ENCODE assay signal across 20 cellular contexts in the genomic region with DNA sequence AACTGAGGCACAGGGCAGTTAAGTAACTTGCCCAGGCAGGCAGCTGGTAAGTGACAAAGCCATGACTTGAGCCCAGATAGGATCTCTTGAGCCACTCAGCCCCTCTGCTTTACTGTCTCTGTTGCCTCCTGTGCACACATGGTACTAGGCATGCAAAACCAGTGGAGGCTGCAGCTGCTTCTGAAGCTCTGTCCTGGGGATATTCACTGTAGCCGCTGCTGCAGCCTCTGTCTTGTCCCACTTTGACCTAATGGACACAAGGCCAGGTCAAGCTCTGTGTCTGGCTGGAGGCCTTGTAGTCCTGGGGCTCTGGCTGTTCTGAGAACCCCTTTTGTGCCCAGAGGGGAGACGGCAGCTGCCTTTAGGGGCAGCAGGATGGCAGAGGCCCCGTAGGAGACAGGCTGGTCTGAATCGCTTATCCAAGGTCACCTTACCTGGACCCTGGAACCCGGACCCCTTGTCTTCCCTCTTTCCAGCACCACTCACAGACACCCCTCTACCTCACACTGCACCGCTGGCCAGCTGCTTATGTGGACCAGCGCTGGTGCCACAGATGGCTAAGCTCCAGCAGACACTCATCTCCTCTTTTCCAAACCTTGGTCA. TPM values are rescaled to one million over a fixed set of nuclear protein-coding genes. Genes with fewer than 3 reads are reported as not detected.
A peak's percentile ranks its signal among the peaks of the same experiment; 100 is the strongest.
DNase-seq lines count a peak whose midpoint lies in the region; ATAC-seq and TF ChIP-seq lines count a peak whose summit lies in the region.
"Had no signal": no experiment of that assay in that cellular context is flagged by ENCODE, and none has a peak within 500 bp of the region (broad histone marks: within the 10 kb centered on the region; RNA-seq: fewer than 3 reads in every experiment).

No MANE protein-coding gene starts in this region.

- TF ChIP-seq CTCF in SK-N-SH (IDR thresholded peaks at IDR 0.05): no peak

- peak overlapping the region; percentile 96 for H3K27ac Mint-ChIP-seq in T-helper 17 cell

- no peaks in the 10 kb centered on the region for H3K36me3 ChIP-seq in SK-N-SH (replicated peaks in 1 of 2; ENCODE audit: control insufficient read depth in 1 of 2, insufficient read depth in 2 of 2, low read length in 1 of 2)
- H3K36me3 ChIP-seq: BE2C had no signal

- H3K4me2 ChIP-seq in SK-N-SH: no peak overlapping the region

- ATAC-seq in SK-N-SH treated with all-trans-retinoic acid at 6 μM for 48 hours: no peak
- no peak for ATAC-seq in T-helper 17 cell
- no peak for ATAC-seq in HG03571 (IDR thresholded peaks at IDR 0.05; ENCODE audit: unreplicated experiment)

- CTCF ChIA-PET in SK-N-SH (lab: Yijun Ruan, JAX): interaction anchor here (0.8 to 6.0 kb wide), 20 partner anchors 9 to 271 kb away, joined by 3 to 45 read pairs (median 4); a partner anchor contains a TSS

- no peak for TF ChIP-seq EP300 in SK-N-SH (IDR thresholded peaks at IDR 0.05; ENCODE audit: borderline replicate concordance in 1 of 2, low read depth in 1 of 2, low read length in 1 of 2)

- no peaks in the 10 kb centered on the region for H3K9me2 ChIP-seq in SK-N-SH

- no peaks in the 10 kb centered on the region for H3K79me2 ChIP-seq in SK-N-SH (ENCODE audit: insufficient read depth)

- H4K20me1 ChIP-seq in SK-N-SH (ENCODE audit: insufficient read depth): no peaks in the 10 kb centered on the region

- no peak overlapping the region for H3K9ac ChIP-seq in SK-N-SH

- H3K4me3 Mint-ChIP-seq in T-helper 17 cell: no peak overlapping the region
- H3K4me3 Mint-ChIP-seq: CD4-positive, alpha-beta T cell had no signal

- POLR2A ChIA-PET in SK-N-SH (lab: Yijun Ruan, JAX): no interaction called here

- H3K9me3 ChIP-seq in SK-N-SH (no peaks in the 10 kb centered on the region), T-helper 17 cell (ENCODE audit: control insufficient read depth, low read length, poor library complexity, severe bottlenecking) (no peaks in the 10 kb centered on the region)
- H3K9me3 ChIP-seq: BE2C had no signal

- no peak for TF ChIP-seq RAD21 in SK-N-SH (IDR thresholded peaks at IDR 0.05; ENCODE audit: low read length)

- no peak overlapping the region for H3K27ac ChIP-seq in SK-N-SH (ENCODE audit: low read depth in 2 of 2, low read length in 1 of 2)
- H3K27ac ChIP-seq: 22Rv1, HL-60 had no signal

- H3F3A ChIP-seq in SK-N-SH (replicated peaks; ENCODE audit: insufficient read depth): no peaks in the 10 kb centered on the region

- H3K4me1 ChIP-seq in SK-N-SH (ENCODE audit: control insufficient read depth in 1 of 2, insufficient read depth in 2 of 2, low read depth in 1 of 2, low read length in 1 of 2): peaks cover 0 to 4% of the 10 kb centered on the region in 2 experiments; a peak in 1 of 4 replicates
- H3K4me1 ChIP-seq: BE2C had no signal

- DNase-seq in SK-N-SH (peak; percentile 7), AG20443 (ENCODE audit: low spot score) (peak; percentile 3), T-helper 17 cell (no peak), left kidney (ENCODE audit: low read depth, low spot score) (peak; percentile 0), KBM-7 (no peak), mucosa of gallbladder (ENCODE audit: low spot score) (no peak)
- DNase-seq: BE2C; CD4-positive, alpha-beta T cell; HCEC 1CT; NCI-H1417; NCI-H187; NCI-H2107; NCI-H510A treated with DMSO at 0.1 percent for 48 hours; NCI-H82; OCI-M1; SHP77 had no signal

- in situ Hi-C loops in KBM-7 (cut with MboI; ENCODE audit: low pct_unique_long_range_greater_than_20kb, low sequenced_read_pairs): loop anchor here (10.0 to 25.0 kb wide), 2 partner anchors 74 to 272 kb away; no protein-coding TSS in a partner anchor

- H3K4me1 Mint-ChIP-seq in T-helper 17 cell: peaks cover 13% of the 10 kb centered on the region

- H3K27me3 ChIP-seq in SK-N-SH (ENCODE audit: insufficient read depth): no peaks in the 10 kb centered on the region
- H3K27me3 ChIP-seq: BE2C had no signal

- H2AFZ ChIP-seq in SK-N-SH (ENCODE audit: low read depth): no peak overlapping the region

- no peaks in the 10 kb centered on the region for H3K27me3 Mint-ChIP-seq in T-helper 17 cell

- H3K36me3 Mint-ChIP-seq in T-helper 17 cell (ENCODE audit: low read depth): peaks cover 2% of the 10 kb centered on the region

- H3K4me3 ChIP-seq in SK-N-SH (ENCODE audit: low read depth in 2 of 2, low read length in 1 of 2): no peak overlapping the region

- 41% methylated on average over 5 of the region's 7 CpGs for WGBS in SK-N-SH (ENCODE audit: low lambda C conversion rate)

TF ChIP-seq in SK-N-SH, 30 proteins besides CTCF, POLR2A, EP300 and RAD21 (continues in another document):
- TF ChIP-seq SIN3A (IDR thresholded peaks at IDR 0.05; ENCODE audit: borderline replicate concordance, low read depth, low read length): no peak
- TF ChIP-seq FOXM1 (IDR thresholded peaks at IDR 0.05; ENCODE audit: low read depth): no peak
- no peak for TF ChIP-seq CHD2 (IDR thresholded peaks at IDR 0.05; ENCODE audit: low read length, partially characterized antibody)
- no peak for TF ChIP-seq FOSL2 (IDR thresholded peaks at IDR 0.05; ENCODE audit: borderline replicate concordance, low read depth)
- no peak for TF ChIP-seq FOXJ3 (CRISPR knock-in tag; IDR thresholded peaks at IDR 0.05)
- TF ChIP-seq, protein P1, sequence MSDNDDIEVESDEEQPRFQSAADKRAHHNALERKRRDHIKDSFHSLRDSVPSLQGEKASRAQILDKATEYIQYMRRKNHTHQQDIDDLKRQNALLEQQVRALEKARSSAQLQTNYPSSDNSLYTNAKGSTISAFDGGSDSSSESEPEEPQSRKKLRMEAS (IDR thresholded peaks at IDR 0.05; ENCODE audit: low read depth): no peak
- no peak for TF ChIP-seq RFX5 (IDR thresholded peaks at IDR 0.05; ENCODE audit: low read length)
- no peak for TF ChIP-seq TAF1 (IDR thresholded peaks at IDR 0.05; ENCODE audit: borderline replicate concordance, low read depth, low read length)
- no peak for TF ChIP-seq TEAD4 (IDR thresholded peaks at IDR 0.05; ENCODE audit: borderline replicate concordance, insufficient read depth)

TF ChIP-seq in SK-N-SH treated with all-trans-retinoic acid at 6 μM for 48 hours, 23 proteins besides CTCF, POLR2A, EP300 and RAD21 (continues in another document):
- TF ChIP-seq RARB (CRISPR knock-in tag; IDR thresholded peaks at IDR 0.05) (no peak), ZFP3 (CRISPR knock-in tag; IDR thresholded peaks at IDR 0.05) (no peak), ESRRG (CRISPR knock-in tag; IDR thresholded peaks at IDR 0.05) (no peak)
- TF ChIP-seq, protein P2, sequence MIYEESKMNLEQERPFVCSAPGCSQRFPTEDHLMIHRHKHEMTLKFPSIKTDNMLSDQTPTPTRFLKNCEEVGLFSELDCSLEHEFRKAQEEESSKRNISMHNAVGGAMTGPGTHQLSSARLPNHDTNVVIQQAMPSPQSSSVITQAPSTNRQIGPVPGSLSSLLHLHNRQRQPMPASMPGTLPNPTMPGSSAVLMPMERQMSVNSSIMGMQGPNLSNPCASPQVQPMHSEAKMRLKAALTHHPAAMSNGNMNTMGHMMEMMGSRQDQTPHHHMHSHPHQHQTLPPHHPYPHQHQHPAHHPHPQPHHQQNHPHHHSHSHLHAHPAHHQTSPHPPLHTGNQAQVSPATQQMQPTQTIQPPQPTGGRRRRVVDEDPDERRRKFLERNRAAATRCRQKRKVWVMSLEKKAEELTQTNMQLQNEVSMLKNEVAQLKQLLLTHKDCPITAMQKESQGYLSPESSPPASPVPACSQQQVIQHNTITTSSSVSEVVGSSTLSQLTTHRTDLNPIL (CRISPR knock-in tag; IDR thresholded peaks at IDR 0.05; ENCODE audit: low read depth): no peak
- TF ChIP-seq, protein P3, sequence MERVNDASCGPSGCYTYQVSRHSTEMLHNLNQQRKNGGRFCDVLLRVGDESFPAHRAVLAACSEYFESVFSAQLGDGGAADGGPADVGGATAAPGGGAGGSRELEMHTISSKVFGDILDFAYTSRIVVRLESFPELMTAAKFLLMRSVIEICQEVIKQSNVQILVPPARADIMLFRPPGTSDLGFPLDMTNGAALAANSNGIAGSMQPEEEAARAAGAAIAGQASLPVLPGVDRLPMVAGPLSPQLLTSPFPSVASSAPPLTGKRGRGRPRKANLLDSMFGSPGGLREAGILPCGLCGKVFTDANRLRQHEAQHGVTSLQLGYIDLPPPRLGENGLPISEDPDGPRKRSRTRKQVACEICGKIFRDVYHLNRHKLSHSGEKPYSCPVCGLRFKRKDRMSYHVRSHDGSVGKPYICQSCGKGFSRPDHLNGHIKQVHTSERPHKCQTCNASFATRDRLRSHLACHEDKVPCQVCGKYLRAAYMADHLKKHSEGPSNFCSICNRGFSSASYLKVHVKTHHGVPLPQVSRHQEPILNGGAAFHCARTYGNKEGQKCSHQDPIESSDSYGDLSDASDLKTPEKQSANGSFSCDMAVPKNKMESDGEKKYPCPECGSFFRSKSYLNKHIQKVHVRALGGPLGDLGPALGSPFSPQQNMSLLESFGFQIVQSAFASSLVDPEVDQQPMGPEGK (CRISPR knock-in tag; IDR thresholded peaks at IDR 0.05; ENCODE audit: borderline replicate concordance): no peak
- TF ChIP-seq, protein P4, sequence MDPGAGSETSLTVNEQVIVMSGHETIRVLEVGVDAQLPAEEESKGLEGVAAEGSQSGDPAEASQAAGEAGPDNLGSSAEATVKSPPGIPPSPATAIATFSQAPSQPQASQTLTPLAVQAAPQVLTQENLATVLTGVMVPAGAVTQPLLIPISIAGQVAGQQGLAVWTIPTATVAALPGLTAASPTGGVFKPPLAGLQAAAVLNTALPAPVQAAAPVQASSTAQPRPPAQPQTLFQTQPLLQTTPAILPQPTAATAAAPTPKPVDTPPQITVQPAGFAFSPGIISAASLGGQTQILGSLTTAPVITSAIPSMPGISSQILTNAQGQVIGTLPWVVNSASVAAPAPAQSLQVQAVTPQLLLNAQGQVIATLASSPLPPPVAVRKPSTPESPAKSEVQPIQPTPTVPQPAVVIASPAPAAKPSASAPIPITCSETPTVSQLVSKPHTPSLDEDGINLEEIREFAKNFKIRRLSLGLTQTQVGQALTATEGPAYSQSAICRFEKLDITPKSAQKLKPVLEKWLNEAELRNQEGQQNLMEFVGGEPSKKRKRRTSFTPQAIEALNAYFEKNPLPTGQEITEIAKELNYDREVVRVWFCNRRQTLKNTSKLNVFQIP (CRISPR knock-in tag; IDR thresholded peaks at IDR 0.05; ENCODE audit: borderline replicate concordance, low read depth): no peak

RNA-seq across cellular contexts. Expression of a gene that starts 57.6 kb away (rescaled TPM):
- 8.5 and 13.8 TPM in 2 replicates for polyA plus RNA-seq in SK-N-SH (2012; rRNA removed)
- 8.0 and 9.7 TPM in 2 replicates for polyA plus RNA-seq in SK-N-SH (2012; cell fraction: cytosol; rRNA removed)
- polyA plus RNA-seq in SK-N-SH (2012; cell fraction: nucleus; rRNA removed): 7.3 and 8.3 TPM in 2 replicates
- total RNA-seq in T-helper 17 cell (10 to 100 TPM; 20.3 to 28.7 TPM), mucosa of gallbladder (108 TPM)

Comparison
In these comparisons a context has a peak if more than half of its experiments do, and no peak if none do; other contexts are left out.
1. DNase-seq: peak in SK-N-SH (single experiment), AG20443 (single experiment) and left kidney (single experiment); none in T-helper 17 cell (0 of 3), KBM-7 (single experiment) and mucosa of gallbladder (single experiment).